Comparison of ENCODE assay signal across 1 cellular context in the genomic region with DNA sequence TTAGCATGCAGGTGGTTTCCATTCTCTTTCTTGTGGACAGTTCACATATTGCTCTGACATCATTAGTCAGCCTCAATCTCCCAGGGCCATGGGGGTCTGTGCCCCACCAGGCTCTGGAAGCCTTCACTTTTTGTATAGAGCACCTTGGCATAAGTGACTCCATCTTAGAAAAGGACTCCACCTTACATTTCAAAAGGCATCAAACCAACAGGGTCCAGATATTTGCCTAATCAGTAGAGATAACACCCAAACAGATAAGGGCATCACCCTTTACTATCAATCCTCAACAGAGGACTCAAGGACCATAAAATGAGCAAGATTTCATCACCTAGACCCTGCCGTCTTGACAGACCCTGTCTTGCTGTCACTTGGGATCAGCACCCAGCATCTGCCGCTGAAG.
TF ChIP-seq lines count a peak whose summit lies in the region.

No MANE protein-coding gene starts in this region.

TF ChIP-seq in K562, 482 proteins besides CTCF, POLR2A, EP300 and RAD21 (continued from another document and continues in another):
- 0 out of 2 replicates have a peak, but pooled peaks have one; percentile 44 for TF ChIP-seq ZNF586 (CRISPR knock-in tag; conservative IDR thresholded peaks at IDR 0.05)
- TF ChIP-seq ZNF212 (CRISPR knock-in tag; IDR thresholded peaks at IDR 0.05), result 0 out of 2 replicates have a peak, but pooled peaks have one; percentile 34
- TF ChIP-seq, protein P1, sequence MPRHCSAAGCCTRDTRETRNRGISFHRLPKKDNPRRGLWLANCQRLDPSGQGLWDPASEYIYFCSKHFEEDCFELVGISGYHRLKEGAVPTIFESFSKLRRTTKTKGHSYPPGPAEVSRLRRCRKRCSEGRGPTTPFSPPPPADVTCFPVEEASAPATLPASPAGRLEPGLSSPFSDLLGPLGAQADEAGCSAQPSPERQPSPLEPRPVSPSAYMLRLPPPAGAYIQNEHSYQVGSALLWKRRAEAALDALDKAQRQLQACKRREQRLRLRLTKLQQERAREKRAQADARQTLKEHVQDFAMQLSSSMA (CRISPR knock-in tag; IDR thresholded peaks at IDR 0.05), result no peak
- TF ChIP-seq ZNF778 (CRISPR knock-in tag; IDR thresholded peaks at IDR 0.05), result no peak
- no peak for TF ChIP-seq YBX1 (IDR thresholded peaks at IDR 0.05)
- no peak for TF ChIP-seq ZBTB33 (CRISPR knock-in tag; IDR thresholded peaks at IDR 0.05)
- no peak for TF ChIP-seq FOSL1 (tag; conservative IDR thresholded peaks at IDR 0.05)
- TF ChIP-seq CREB3 (tag; conservative IDR thresholded peaks at IDR 0.05; ENCODE audit: low read depth), result peak; percentile 95
- TF ChIP-seq RAD51 (IDR thresholded peaks at IDR 0.05; ENCODE audit: borderline replicate concordance, low read depth), result no peak
- no peak for TF ChIP-seq ZNF57 (CRISPR knock-in tag; IDR thresholded peaks at IDR 0.05)
- TF ChIP-seq, protein P2, sequence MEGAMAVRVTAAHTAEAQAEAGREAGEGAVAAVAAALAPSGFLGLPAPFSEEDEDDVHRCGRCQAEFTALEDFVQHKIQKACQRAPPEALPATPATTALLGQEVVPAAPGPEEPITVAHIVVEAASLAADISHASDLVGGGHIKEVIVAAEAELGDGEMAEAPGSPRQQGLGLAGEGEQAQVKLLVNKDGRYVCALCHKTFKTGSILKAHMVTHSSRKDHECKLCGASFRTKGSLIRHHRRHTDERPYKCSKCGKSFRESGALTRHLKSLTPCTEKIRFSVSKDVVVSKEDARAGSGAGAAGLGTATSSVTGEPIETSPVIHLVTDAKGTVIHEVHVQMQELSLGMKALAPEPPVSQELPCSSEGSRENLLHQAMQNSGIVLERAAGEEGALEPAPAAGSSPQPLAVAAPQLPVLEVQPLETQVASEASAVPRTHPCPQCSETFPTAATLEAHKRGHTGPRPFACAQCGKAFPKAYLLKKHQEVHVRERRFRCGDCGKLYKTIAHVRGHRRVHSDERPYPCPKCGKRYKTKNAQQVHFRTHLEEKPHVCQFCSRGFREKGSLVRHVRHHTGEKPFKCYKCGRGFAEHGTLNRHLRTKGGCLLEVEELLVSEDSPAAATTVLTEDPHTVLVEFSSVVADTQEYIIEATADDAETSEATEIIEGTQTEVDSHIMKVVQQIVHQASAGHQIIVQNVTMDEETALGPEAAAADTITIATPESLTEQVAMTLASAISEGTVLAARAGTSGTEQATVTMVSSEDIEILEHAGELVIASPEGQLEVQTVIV (CRISPR knock-in tag; IDR thresholded peaks at IDR 0.05; ENCODE audit: borderline replicate concordance), result no peak
- peak; percentile 84 for TF ChIP-seq ZNF239 (CRISPR knock-in tag; IDR thresholded peaks at IDR 0.05)
- peak; percentile 93 for TF ChIP-seq MEF2D (tag; conservative IDR thresholded peaks at IDR 0.05; ENCODE audit: low read depth)
- no peak for TF ChIP-seq HLTF (IDR thresholded peaks at IDR 0.05)
- peak; percentile 81 for TF ChIP-seq TEAD2 (tag; IDR thresholded peaks at IDR 0.05)
- TF ChIP-seq DACH1 (IDR thresholded peaks at IDR 0.05; ENCODE audit: partially characterized antibody), result no peak
- TF ChIP-seq ZNF507 (tag; conservative IDR thresholded peaks at IDR 0.05), result peak; percentile 23
- no peak for TF ChIP-seq CEBPZ (IDR thresholded peaks at IDR 0.05; ENCODE audit: borderline replicate concordance, low read depth, low read length)
- TF ChIP-seq RBBP5 (IDR thresholded peaks at IDR 0.05; ENCODE audit: borderline replicate concordance, insufficient read depth, low read length, poor library complexity, severe bottlenecking), result no peak
- peak; percentile 80 for TF ChIP-seq CXXC5 (CRISPR knock-in tag; IDR thresholded peaks at IDR 0.05)
- no peak for TF ChIP-seq ZNF217 (CRISPR knock-in tag; IDR thresholded peaks at IDR 0.05)
- no peak for TF ChIP-seq RFX1 (IDR thresholded peaks at IDR 0.05)
- TF ChIP-seq, protein P3, sequence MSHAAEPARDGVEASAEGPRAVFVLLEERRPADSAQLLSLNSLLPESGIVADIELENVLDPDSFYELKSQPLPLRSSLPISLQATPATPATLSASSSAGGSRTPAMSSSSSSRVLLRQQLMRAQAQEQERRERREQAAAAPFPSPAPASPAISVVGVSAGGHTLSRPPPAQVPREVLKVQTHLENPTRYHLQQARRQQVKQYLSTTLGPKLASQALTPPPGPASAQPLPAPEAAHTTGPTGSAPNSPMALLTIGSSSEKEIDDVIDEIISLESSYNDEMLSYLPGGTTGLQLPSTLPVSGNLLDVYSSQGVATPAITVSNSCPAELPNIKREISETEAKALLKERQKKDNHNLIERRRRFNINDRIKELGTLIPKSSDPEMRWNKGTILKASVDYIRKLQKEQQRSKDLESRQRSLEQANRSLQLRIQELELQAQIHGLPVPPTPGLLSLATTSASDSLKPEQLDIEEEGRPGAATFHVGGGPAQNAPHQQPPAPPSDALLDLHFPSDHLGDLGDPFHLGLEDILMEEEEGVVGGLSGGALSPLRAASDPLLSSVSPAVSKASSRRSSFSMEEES (CRISPR knock-in tag; IDR thresholded peaks at IDR 0.05), result no peak
- TF ChIP-seq PBX2 (CRISPR knock-in tag; IDR thresholded peaks at IDR 0.05; ENCODE audit: low read depth), result no peak
- TF ChIP-seq PBX2 (tag; conservative IDR thresholded peaks at IDR 0.05; ENCODE audit: low read depth), result peak; percentile 63
- peak; percentile 94 for TF ChIP-seq KLF6 (CRISPR knock-in tag; IDR thresholded peaks at IDR 0.05; ENCODE audit: borderline replicate concordance)
- no peak for TF ChIP-seq PKNOX1 (IDR thresholded peaks at IDR 0.05)
- TF ChIP-seq MIER1 (IDR thresholded peaks at IDR 0.05; ENCODE audit: low read depth), result no peak
- peak; percentile 76 for TF ChIP-seq BACH1 (tag; IDR thresholded peaks at IDR 0.05)
- peak; percentile 96 for TF ChIP-seq ZNF766 (CRISPR knock-in tag; conservative IDR thresholded peaks at IDR 0.05)
- TF ChIP-seq, protein P4, sequence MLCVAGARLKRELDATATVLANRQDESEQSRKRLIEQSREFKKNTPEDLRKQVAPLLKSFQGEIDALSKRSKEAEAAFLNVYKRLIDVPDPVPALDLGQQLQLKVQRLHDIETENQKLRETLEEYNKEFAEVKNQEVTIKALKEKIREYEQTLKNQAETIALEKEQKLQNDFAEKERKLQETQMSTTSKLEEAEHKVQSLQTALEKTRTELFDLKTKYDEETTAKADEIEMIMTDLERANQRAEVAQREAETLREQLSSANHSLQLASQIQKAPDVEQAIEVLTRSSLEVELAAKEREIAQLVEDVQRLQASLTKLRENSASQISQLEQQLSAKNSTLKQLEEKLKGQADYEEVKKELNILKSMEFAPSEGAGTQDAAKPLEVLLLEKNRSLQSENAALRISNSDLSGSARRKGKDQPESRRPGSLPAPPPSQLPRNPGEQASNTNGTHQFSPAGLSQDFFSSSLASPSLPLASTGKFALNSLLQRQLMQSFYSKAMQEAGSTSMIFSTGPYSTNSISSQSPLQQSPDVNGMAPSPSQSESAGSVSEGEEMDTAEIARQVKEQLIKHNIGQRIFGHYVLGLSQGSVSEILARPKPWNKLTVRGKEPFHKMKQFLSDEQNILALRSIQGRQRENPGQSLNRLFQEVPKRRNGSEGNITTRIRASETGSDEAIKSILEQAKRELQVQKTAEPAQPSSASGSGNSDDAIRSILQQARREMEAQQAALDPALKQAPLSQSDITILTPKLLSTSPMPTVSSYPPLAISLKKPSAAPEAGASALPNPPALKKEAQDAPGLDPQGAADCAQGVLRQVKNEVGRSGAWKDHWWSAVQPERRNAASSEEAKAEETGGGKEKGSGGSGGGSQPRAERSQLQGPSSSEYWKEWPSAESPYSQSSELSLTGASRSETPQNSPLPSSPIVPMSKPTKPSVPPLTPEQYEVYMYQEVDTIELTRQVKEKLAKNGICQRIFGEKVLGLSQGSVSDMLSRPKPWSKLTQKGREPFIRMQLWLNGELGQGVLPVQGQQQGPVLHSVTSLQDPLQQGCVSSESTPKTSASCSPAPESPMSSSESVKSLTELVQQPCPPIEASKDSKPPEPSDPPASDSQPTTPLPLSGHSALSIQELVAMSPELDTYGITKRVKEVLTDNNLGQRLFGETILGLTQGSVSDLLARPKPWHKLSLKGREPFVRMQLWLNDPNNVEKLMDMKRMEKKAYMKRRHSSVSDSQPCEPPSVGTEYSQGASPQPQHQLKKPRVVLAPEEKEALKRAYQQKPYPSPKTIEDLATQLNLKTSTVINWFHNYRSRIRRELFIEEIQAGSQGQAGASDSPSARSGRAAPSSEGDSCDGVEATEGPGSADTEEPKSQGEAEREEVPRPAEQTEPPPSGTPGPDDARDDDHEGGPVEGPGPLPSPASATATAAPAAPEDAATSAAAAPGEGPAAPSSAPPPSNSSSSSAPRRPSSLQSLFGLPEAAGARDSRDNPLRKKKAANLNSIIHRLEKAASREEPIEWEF (CRISPR knock-in tag; IDR thresholded peaks at IDR 0.05), result peak; percentile 84
- TF ChIP-seq SMAD3 (CRISPR knock-in tag; conservative IDR thresholded peaks at IDR 0.05), result peak; percentile 94
- peak; percentile 88 for TF ChIP-seq ZNF41 (CRISPR knock-in tag; conservative IDR thresholded peaks at IDR 0.05)
- TF ChIP-seq BCL6 (CRISPR knock-in tag; IDR thresholded peaks at IDR 0.05), result peak; percentile 89
- peak; percentile 50; the same call in 1 of the 2 replicates for TF ChIP-seq NFE2L1 (tag; IDR thresholded peaks at IDR 0.05; ENCODE audit: borderline replicate concordance, low read depth)
- no peak for TF ChIP-seq USF2 (CRISPR knock-in tag; IDR thresholded peaks at IDR 0.05)
